In genomic region chr2:26305575-26305974, GRCh38 we compare ENCODE assay signal across 1 cellular context.
TF ChIP-seq lines count a peak whose summit lies in the region.

No MANE protein-coding gene starts in this region.

TF ChIP-seq in GM23338, 12 proteins besides CTCF, POLR2A, EP300 and RAD21 (continued from another document):
- no peak for TF ChIP-seq ZNF462 (CRISPR knock-in tag; IDR thresholded peaks at IDR 0.05)
- no peak for TF ChIP-seq NANOG (IDR thresholded peaks at IDR 0.05; ENCODE audit: borderline replicate concordance)
- TF ChIP-seq EZH2 (IDR thresholded peaks at IDR 0.05; ENCODE audit: low read depth, unreplicated experiment), result no peak
- TF ChIP-seq STAT1 (IDR thresholded peaks at IDR 0.05; ENCODE audit: unreplicated experiment), result no peak
- no peak for TF ChIP-seq EZH2phosphoT487 (IDR thresholded peaks at IDR 0.05; ENCODE audit: unreplicated experiment)
- no peak for TF ChIP-seq JUNB (IDR thresholded peaks at IDR 0.05; ENCODE audit: unreplicated experiment)
- no peak for TF ChIP-seq CREB1 (CRISPR knock-in tag; IDR thresholded peaks at IDR 0.05; ENCODE audit: low read depth)
- TF ChIP-seq REST (IDR thresholded peaks at IDR 0.05; ENCODE audit: unreplicated experiment), result no peak
- TF ChIP-seq POLR2AphosphoS5 (IDR thresholded peaks at IDR 0.05; ENCODE audit: low read depth), result no peak
- no peak for TF ChIP-seq ETS1 (IDR thresholded peaks at IDR 0.05)
- TF ChIP-seq ZNF114 (CRISPR knock-in tag; IDR thresholded peaks at IDR 0.05), result no peak
